17 cellular contexts compared by ENCODE assay signal in the genomic region with DNA sequence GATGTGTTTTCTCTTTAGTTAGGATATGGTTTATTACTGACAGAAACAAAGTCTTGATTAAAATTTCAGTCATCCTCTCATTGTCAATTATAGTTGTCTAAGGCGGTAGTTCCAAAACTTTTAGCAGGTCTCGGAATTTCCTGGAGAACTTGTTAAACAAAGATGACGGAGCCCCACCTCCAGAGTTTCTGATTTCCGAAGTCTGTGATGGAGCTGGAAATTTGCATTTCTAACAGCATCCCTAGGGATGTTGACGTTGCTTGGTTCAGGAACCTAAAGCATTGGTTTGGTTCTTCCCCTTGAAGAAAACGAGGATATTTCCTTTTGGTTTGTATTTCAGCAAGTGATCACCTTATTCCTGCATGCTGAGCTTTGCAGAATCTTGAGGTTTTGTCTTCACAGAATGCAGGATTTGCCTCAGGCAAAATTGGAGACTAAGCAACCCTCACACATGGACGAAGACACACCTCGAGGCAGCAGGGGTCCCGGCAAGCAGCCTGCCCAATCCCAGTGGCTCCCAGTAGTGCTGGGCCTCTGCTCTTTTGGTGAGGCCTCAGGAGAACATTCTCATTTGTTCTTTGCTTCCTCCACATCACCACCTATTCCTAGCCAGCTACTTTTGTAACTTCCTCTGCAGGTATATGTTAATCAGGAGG.
"Had no signal": no experiment of that assay in that cellular context is flagged by ENCODE, and none has a peak within 500 bp of the region (broad histone marks: within the 10 kb centered on the region; RNA-seq: fewer than 3 reads in every experiment).

No MANE protein-coding gene starts in this region.

- ATAC-seq: activated CD4-positive, alpha-beta T cell treated with anti-CD3 and anti-CD28 coated beads for 36 hours; activated CD8-positive, alpha-beta memory T cell treated with anti-CD3 and anti-CD28 coated beads, Interleukin-2, amount 10 ng/mL, durations not matched to agents 7 days and 5 days; sciatic nerve; stimulated activated naive CD8-positive, alpha-beta T cell treated with anti-CD3 and anti-CD28 coated beads, Interleukin-15, amount 100 ng/mL, for 72 hours had no signal

- H2AFZ ChIP-seq: hepatocyte had no signal

- H3K27ac ChIP-seq: ascending aorta, dorsolateral prefrontal cortex, WERI-Rb-1 had no signal

- H3K4me3 ChIP-seq: ascending aorta, dorsolateral prefrontal cortex, esophagus muscularis mucosa, hepatocyte had no signal

- H3K4me1 ChIP-seq: ascending aorta had no signal

- FAIRE-seq: bronchial epithelial cell, endometrium, keratinocyte had no signal

- H3K36me3 ChIP-seq: ascending aorta, esophagus muscularis mucosa, WERI-Rb-1 had no signal

- H3K79me2 ChIP-seq: hepatocyte had no signal

- H3K27me3 ChIP-seq: ascending aorta, esophagus muscularis mucosa had no signal

- H3K9me3 ChIP-seq: ascending aorta had no signal

- DNase-seq: activated CD4-positive, alpha-beta memory T cell treated with anti-CD3 and anti-CD28 coated beads for 36 hours; activated CD4-positive, alpha-beta T cell treated with anti-CD3 and anti-CD28 coated beads for 36 hours; activated CD8-positive, alpha-beta memory T cell treated with anti-CD3 and anti-CD28 coated beads, Interleukin-2, amount 10 ng/mL, durations not matched to agents 7 days and 5 days; activated naive CD4-positive, alpha-beta T cell treated with anti-CD3 and anti-CD28 coated beads, Interleukin-2, amount 10 ng/mL, durations not matched to agents 7 days and 5 days; activated T-cell treated with anti-CD3 and anti-CD28 coated beads, Interleukin-2, amount 50 U/mL, for 1 hour; dorsolateral prefrontal cortex; left ventricle myocardium superior; mesenchymal stem cell; stimulated activated naive CD8-positive, alpha-beta T cell treated with anti-CD3 and anti-CD28 coated beads, Interleukin-15, amount 100 ng/mL, for 72 hours; WERI-Rb-1 had no signal
